ENCODE assay signal across 16 cellular contexts in the genomic region with DNA sequence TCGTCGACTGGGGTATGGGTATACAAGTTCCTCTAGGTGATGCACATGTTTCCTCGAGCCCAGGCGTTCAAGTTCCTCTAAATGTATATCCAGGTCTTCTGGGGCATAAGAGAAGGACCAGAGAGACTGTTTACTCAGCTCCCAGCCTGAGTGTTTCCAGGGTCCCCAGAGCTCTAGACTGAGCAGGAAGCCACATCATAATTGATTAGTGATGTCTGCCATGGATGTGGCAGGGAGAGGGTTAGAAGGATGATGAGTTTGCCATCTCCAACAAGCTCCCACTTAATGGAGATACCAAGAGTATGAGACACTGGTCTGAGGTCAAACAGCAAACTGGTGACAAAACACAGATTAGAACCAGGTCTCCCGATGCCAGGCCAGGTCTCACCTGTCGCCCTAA.
DNase-seq lines count a peak whose midpoint lies in the region; ATAC-seq and TF ChIP-seq lines count a peak whose summit lies in the region.
"Had no signal": no experiment of that assay in that cellular context is flagged by ENCODE, and none has a peak within 500 bp of the region (broad histone marks: within the 10 kb centered on the region; RNA-seq: fewer than 3 reads in every experiment).

No MANE protein-coding gene starts in this region.

- intact Hi-C loops in lower leg skin (cut with DNase I; ENCODE audit: low total_unique reads) = no loop called here
- intact Hi-C loops in posterior vena cava (cut with DNase I) = no loop called here

- H3K36me3 Mint-ChIP-seq in activated T-cell treated with anti-CD3 and anti-CD28 coated beads, Interleukin-2, amount 50 U/mL, for 24 hours (ENCODE audit: low read depth) = peaks cover 62% of the 10 kb centered on the region
- no peaks in the 10 kb centered on the region for H3K36me3 Mint-ChIP-seq in T-helper 17 cell (ENCODE audit: low read depth)
- peaks cover 35% of the 10 kb centered on the region for H3K36me3 Mint-ChIP-seq in effector memory CD8-positive, alpha-beta T cell (ENCODE audit: insufficient read depth)
- H3K36me3 Mint-ChIP-seq in stimulated activated effector memory CD8-positive, alpha-beta T cell treated with anti-CD3 and anti-CD28 coated beads, Interleukin-12 subunit alpha, Interleukin-12 subunit beta, amount 100 ng/mL, for 72 hours = peaks cover 48% of the 10 kb centered on the region

- DNase-seq in activated T-cell treated with anti-CD3 and anti-CD28 coated beads, Interleukin-2, amount 50 U/mL, for 24 hours = no peak
- DNase-seq in activated T-cell treated with anti-CD3 and anti-CD28 coated beads for 4 hours = no peak
- no peak for DNase-seq in T-helper 17 cell
- DNase-seq in effector memory CD8-positive, alpha-beta T cell = no peak
- DNase-seq in stimulated activated effector memory CD8-positive, alpha-beta T cell treated with anti-CD3 and anti-CD28 coated beads, Interleukin-12 subunit alpha, Interleukin-12 subunit beta, amount 100 ng/mL, for 72 hours (ENCODE audit: low spot score in 2 of 2) = no peak
- no peak for DNase-seq in amniotic stem cell (lab: John Stamatoyannopoulos, UW)
- DNase-seq in lower leg skin (ENCODE audit: low spot score in 2 of 2) = no peak
- DNase-seq in posterior vena cava (ENCODE audit: low spot score) = no peak
- DNase-seq: cortex of kidney; IMR-90; kidney glomerular epithelial cell; NCI-H187; RPMI8226; stimulated activated naive B cell treated with anti-CD40 and anti-IgM and Interleukin-4, amounts not matched to agents 10 μg/mL and 1 μg/mL and 100 μg/mL, for 72 hours; tibial artery had no signal

- peaks cover 84% of the 10 kb centered on the region for H3K4me1 Mint-ChIP-seq in activated T-cell treated with anti-CD3 and anti-CD28 coated beads, Interleukin-2, amount 50 U/mL, for 24 hours (ENCODE audit: low read depth)
- H3K4me1 Mint-ChIP-seq in T-helper 17 cell = peaks cover 77% of the 10 kb centered on the region
- peaks cover 81 to 95% of the 10 kb centered on the region in 2 donors for H3K4me1 Mint-ChIP-seq in effector memory CD8-positive, alpha-beta T cell (ENCODE audit: low read depth in 2 of 2)
- H3K4me1 Mint-ChIP-seq in stimulated activated effector memory CD8-positive, alpha-beta T cell treated with anti-CD3 and anti-CD28 coated beads, Interleukin-12 subunit alpha, Interleukin-12 subunit beta, amount 100 ng/mL, for 72 hours = peaks cover 93% of the 10 kb centered on the region

- H3K27me3 Mint-ChIP-seq in activated T-cell treated with anti-CD3 and anti-CD28 coated beads, Interleukin-2, amount 50 U/mL, for 24 hours = no peaks in the 10 kb centered on the region
- no peaks in the 10 kb centered on the region for H3K27me3 Mint-ChIP-seq in T-helper 17 cell
- no peaks in the 10 kb centered on the region for H3K27me3 Mint-ChIP-seq in effector memory CD8-positive, alpha-beta T cell
- H3K27me3 Mint-ChIP-seq: stimulated activated naive B cell treated with anti-CD40 and anti-IgM and Interleukin-4, amounts not matched to agents 10 μg/mL and 1 μg/mL and 100 μg/mL, for 72 hours had no signal

- WGBS in lower leg skin, 2 donors = 93 to 94% methylated on average over 6 of the region's 6 CpGs

- H3K9me3 ChIP-seq in T-helper 17 cell (ENCODE audit: control insufficient read depth, low read length, poor library complexity, severe bottlenecking) = peaks cover 4% of the 10 kb centered on the region

- no peak for TF ChIP-seq CTCF in lower leg skin (IDR thresholded peaks at IDR 0.05)

- no peak overlapping the region for H3K4me3 ChIP-seq in lower leg skin (ENCODE audit: low read depth, poor library complexity, severe bottlenecking)
- H3K4me3 ChIP-seq: HAP-1, tibial artery had no signal

- ATAC-seq in T-helper 17 cell = no peak
- no peak for ATAC-seq in effector memory CD8-positive, alpha-beta T cell (replicated peaks)
- no peak for ATAC-seq in stimulated activated effector memory CD8-positive, alpha-beta T cell treated with anti-CD3 and anti-CD28 coated beads, Interleukin-12 subunit alpha, Interleukin-12 subunit beta, amount 100 ng/mL, for 72 hours
- ATAC-seq: stimulated activated naive B cell treated with anti-CD40 and anti-IgM and Interleukin-4, amounts not matched to agents 10 μg/mL and 1 μg/mL and 100 μg/mL, for 72 hours had no signal

- TF ChIP-seq POLR2A in lower leg skin (IDR thresholded peaks at IDR 0.05) = no peak

- H3K9me3 Mint-ChIP-seq in activated T-cell treated with anti-CD3 and anti-CD28 coated beads, Interleukin-2, amount 50 U/mL, for 24 hours = peaks cover 13% of the 10 kb centered on the region
- no peaks in the 10 kb centered on the region for H3K9me3 Mint-ChIP-seq in effector memory CD8-positive, alpha-beta T cell
- no peaks in the 10 kb centered on the region for H3K9me3 Mint-ChIP-seq in stimulated activated effector memory CD8-positive, alpha-beta T cell treated with anti-CD3 and anti-CD28 coated beads, Interleukin-12 subunit alpha, Interleukin-12 subunit beta, amount 100 ng/mL, for 72 hours

- peak overlapping the region; percentile 12 for H3K27ac Mint-ChIP-seq in activated T-cell treated with anti-CD3 and anti-CD28 coated beads, Interleukin-2, amount 50 U/mL, for 24 hours
- H3K27ac Mint-ChIP-seq in T-helper 17 cell = peak overlapping the region; percentile 97
- peak overlapping the region; percentile 77 to 92 for H3K27ac Mint-ChIP-seq in effector memory CD8-positive, alpha-beta T cell
- peak overlapping the region; percentile 87 for H3K27ac Mint-ChIP-seq in stimulated activated effector memory CD8-positive, alpha-beta T cell treated with anti-CD3 and anti-CD28 coated beads, Interleukin-12 subunit alpha, Interleukin-12 subunit beta, amount 100 ng/mL, for 72 hours

- no peak overlapping the region for H3K4me3 Mint-ChIP-seq in activated T-cell treated with anti-CD3 and anti-CD28 coated beads, Interleukin-2, amount 50 U/mL, for 24 hours
- H3K4me3 Mint-ChIP-seq in T-helper 17 cell = peak overlapping the region; percentile 59
- peak overlapping the region; percentile 79 to 85 for H3K4me3 Mint-ChIP-seq in effector memory CD8-positive, alpha-beta T cell
- H3K4me3 Mint-ChIP-seq in stimulated activated effector memory CD8-positive, alpha-beta T cell treated with anti-CD3 and anti-CD28 coated beads, Interleukin-12 subunit alpha, Interleukin-12 subunit beta, amount 100 ng/mL, for 72 hours = peak overlapping the region; percentile 64
- H3K4me3 Mint-ChIP-seq: stimulated activated naive B cell treated with anti-CD40 and anti-IgM and Interleukin-4, amounts not matched to agents 10 μg/mL and 1 μg/mL and 100 μg/mL, for 72 hours had no signal

Comparison
In these comparisons a context has a peak if more than half of its experiments do, and no peak if none do; other contexts are left out.
1. H3K27ac Mint-ChIP-seq: peak in every context shown above with its lines; median percentile 97 in T-helper 17 cell; 87 in stimulated activated effector memory CD8-positive, alpha-beta T cell treated with anti-CD3 and anti-CD28 coated beads, Interleukin-12 subunit alpha, Interleukin-12 subunit beta, amount 100 ng/mL, for 72 hours; 84 in effector memory CD8-positive, alpha-beta T cell; 12 in activated T-cell treated with anti-CD3 and anti-CD28 coated beads, Interleukin-2, amount 50 U/mL, for 24 hours.